ENCODE assay signal across 1 cellular context in genomic region chr4:157992948-157993839, GRCh38.
A peak's percentile ranks its signal among the peaks of the same experiment; 100 is the strongest.
TF ChIP-seq lines count a peak whose summit lies in the region.

No MANE protein-coding gene starts in this region.

TF ChIP-seq in HepG2, 621 proteins besides CTCF, POLR2A, EP300 and RAD21 (continued from another document and continues in another):
- TF ChIP-seq FOXP4 (CRISPR knock-in tag; IDR thresholded peaks at IDR 0.05) = peak; percentile 63
- TF ChIP-seq RBFOX2 (IDR thresholded peaks at IDR 0.05; ENCODE audit: low read depth, low read length) = 0 out of 2 replicates have a peak, but pooled peaks have one; percentile 32
- peak; percentile 37; the same call in 1 of the 2 replicates for TF ChIP-seq MED1 (CRISPR knock-in tag; IDR thresholded peaks at IDR 0.05)
- TF ChIP-seq BCL6 (CRISPR knock-in tag; IDR thresholded peaks at IDR 0.05) = 0 out of 2 replicates have a peak, but pooled peaks have one; percentile 13
- TF ChIP-seq HMG20A (CRISPR knock-in tag; IDR thresholded peaks at IDR 0.05; ENCODE audit: borderline replicate concordance) = peak; percentile 55
- peak; percentile 68 for TF ChIP-seq CREM (IDR thresholded peaks at IDR 0.05)
- TF ChIP-seq CREM (CRISPR knock-in tag; IDR thresholded peaks at IDR 0.05) = no peak
- TF ChIP-seq KAT8 (CRISPR knock-in tag; IDR thresholded peaks at IDR 0.05) = 0 out of 2 replicates have a peak, but pooled peaks have one; percentile 20
- TF ChIP-seq RNF219 (CRISPR knock-in tag; IDR thresholded peaks at IDR 0.05) = no peak
- peak; percentile 18; the same call in 1 of the 2 replicates for TF ChIP-seq ATF1 (CRISPR knock-in tag; IDR thresholded peaks at IDR 0.05)
- 0 out of 2 replicates have a peak, but pooled peaks have one; percentile 13 for TF ChIP-seq ZGPAT (CRISPR knock-in tag; IDR thresholded peaks at IDR 0.05)
- no peak for TF ChIP-seq ELK4 (CRISPR knock-in tag; IDR thresholded peaks at IDR 0.05; ENCODE audit: borderline replicate concordance)
- TF ChIP-seq SP5 (CRISPR knock-in tag; IDR thresholded peaks at IDR 0.05; ENCODE audit: borderline replicate concordance, low read depth) = no peak
- TF ChIP-seq SAP130 (CRISPR knock-in tag; IDR thresholded peaks at IDR 0.05; ENCODE audit: low read depth) = peak; percentile 49; the same call in 1 of the 2 replicates
- no peak for TF ChIP-seq IRX3 (CRISPR knock-in tag; IDR thresholded peaks at IDR 0.05; ENCODE audit: borderline replicate concordance, low read depth)
- no peak for TF ChIP-seq ZNF207 (IDR thresholded peaks at IDR 0.05; ENCODE audit: borderline replicate concordance)
- no peak for TF ChIP-seq GABPA (IDR thresholded peaks at IDR 0.05; ENCODE audit: low read depth, low read length)
- TF ChIP-seq GABPA (CRISPR knock-in tag; IDR thresholded peaks at IDR 0.05; ENCODE audit: low read depth) = peak; percentile 6; the same call in 1 of the 2 replicates
- TF ChIP-seq ZNF414 (CRISPR knock-in tag; IDR thresholded peaks at IDR 0.05) = no peak
- TF ChIP-seq ZNF230 (CRISPR knock-in tag; IDR thresholded peaks at IDR 0.05) = no peak
- TF ChIP-seq TEAD2 (CRISPR knock-in tag; IDR thresholded peaks at IDR 0.05) = no peak
- 0 out of 2 replicates have a peak, but pooled peaks have one; percentile 43 for TF ChIP-seq ZNF609 (CRISPR knock-in tag; IDR thresholded peaks at IDR 0.05; ENCODE audit: borderline replicate concordance)
- no peak for TF ChIP-seq TEAD3 (CRISPR knock-in tag; optimal IDR thresholded peaks at IDR 0.05; ENCODE audit: borderline replicate concordance)
- TF ChIP-seq ZNF552 (CRISPR knock-in tag; IDR thresholded peaks at IDR 0.05; ENCODE audit: borderline replicate concordance) = no peak
- TF ChIP-seq BRF2 (CRISPR knock-in tag; IDR thresholded peaks at IDR 0.05) = no peak
- no peak for TF ChIP-seq ZKSCAN8 (CRISPR knock-in tag; IDR thresholded peaks at IDR 0.05; ENCODE audit: borderline replicate concordance)
- no peak for TF ChIP-seq TBP (CRISPR knock-in tag; IDR thresholded peaks at IDR 0.05)
- no peak for TF ChIP-seq RFX5 (IDR thresholded peaks at IDR 0.05; ENCODE audit: low read depth, low read length)
- 0 out of 2 replicates have a peak, but pooled peaks have one; percentile 63 for TF ChIP-seq MBD4 (IDR thresholded peaks at IDR 0.05; ENCODE audit: borderline replicate concordance, low read length)
- TF ChIP-seq ZNF33B (CRISPR knock-in tag; IDR thresholded peaks at IDR 0.05) = no peak
- no peak for TF ChIP-seq ZFY (CRISPR knock-in tag; IDR thresholded peaks at IDR 0.05)
- TF ChIP-seq ZNF10 (CRISPR knock-in tag; IDR thresholded peaks at IDR 0.05; ENCODE audit: borderline replicate concordance, low read depth) = no peak
- peak; percentile 78 for TF ChIP-seq NCOA2 (CRISPR knock-in tag; IDR thresholded peaks at IDR 0.05)
- no peak for TF ChIP-seq RFXAP (CRISPR knock-in tag; IDR thresholded peaks at IDR 0.05; ENCODE audit: borderline replicate concordance)
- no peak for TF ChIP-seq CREB3 (CRISPR knock-in tag; IDR thresholded peaks at IDR 0.05)
- no peak for TF ChIP-seq ZNF691 (CRISPR knock-in tag; IDR thresholded peaks at IDR 0.05; ENCODE audit: borderline replicate concordance, low read depth)
- peak; percentile 58; the same call in 1 of the 2 replicates for TF ChIP-seq MLX (CRISPR knock-in tag; IDR thresholded peaks at IDR 0.05)
- no peak for TF ChIP-seq ZSCAN5A (CRISPR knock-in tag; IDR thresholded peaks at IDR 0.05; ENCODE audit: borderline replicate concordance)
- no peak for TF ChIP-seq FOXC1 (CRISPR knock-in tag; IDR thresholded peaks at IDR 0.05; ENCODE audit: borderline replicate concordance)
- no peak for TF ChIP-seq PTBP1 (IDR thresholded peaks at IDR 0.05; ENCODE audit: low read depth, low read length, poor library complexity, severe bottlenecking)
- no peak for TF ChIP-seq ZNF639 (CRISPR knock-in tag; conservative IDR thresholded peaks at IDR 0.05)
- no peak for TF ChIP-seq ZBTB8A (CRISPR knock-in tag; IDR thresholded peaks at IDR 0.05; ENCODE audit: borderline replicate concordance, low read depth)
- TF ChIP-seq ZBTB38 (CRISPR knock-in tag; IDR thresholded peaks at IDR 0.05) = no peak
